In the genomic region with DNA sequence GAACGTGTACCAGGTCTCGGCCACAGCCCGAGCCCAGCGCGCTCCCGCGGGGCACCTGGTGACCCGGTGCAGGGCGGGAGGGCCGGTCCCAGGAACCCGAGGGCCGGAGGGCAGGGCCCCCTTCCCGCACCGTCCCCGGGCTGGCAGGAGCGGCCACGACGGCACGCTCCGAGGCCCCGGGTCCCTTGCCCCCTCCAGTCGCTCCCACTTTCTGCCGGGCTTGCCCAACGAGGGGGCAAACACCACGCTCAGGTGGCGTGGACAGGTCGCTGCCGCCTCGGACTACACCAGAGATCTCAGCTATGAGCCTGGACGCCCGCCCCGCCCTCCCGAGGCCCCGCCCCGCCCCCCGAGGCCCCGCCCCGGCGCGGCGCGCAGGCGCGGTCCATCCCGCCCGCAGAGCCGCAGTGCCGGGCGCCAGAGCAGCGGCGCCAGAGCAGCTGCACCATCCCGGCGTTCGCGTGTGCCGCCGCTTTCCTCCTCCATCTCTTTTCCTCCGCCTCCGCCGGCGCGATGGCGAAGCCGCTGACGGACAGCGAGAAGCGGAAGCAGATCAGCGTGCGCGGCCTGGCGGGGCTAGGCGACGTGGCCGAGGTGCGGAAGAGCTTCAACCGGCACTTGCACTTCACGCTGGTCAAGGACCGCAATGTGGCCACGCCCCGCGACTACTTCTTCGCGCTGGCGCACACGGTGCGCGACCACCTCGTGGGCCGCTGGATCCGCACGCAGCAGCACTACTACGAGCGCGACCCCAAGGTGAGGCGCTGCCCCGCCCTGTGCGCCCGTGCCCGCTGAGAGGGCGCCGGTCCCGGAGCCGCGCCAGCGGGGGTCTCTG, we compare ENCODE assay signal across 8 cellular contexts. TPM values are rescaled to one million over a fixed set of nuclear protein-coding genes. Genes with fewer than 3 reads are reported as not detected.
A peak's percentile ranks its signal among the peaks of the same experiment; 100 is the strongest.
DNase-seq lines count a peak whose midpoint lies in the region; ATAC-seq, FAIRE-seq and TF ChIP-seq lines count a peak whose summit lies in the region.

A gene (plus strand): TSS at position 420 of the 835 bp plus-strand sequence. CDS start 94 bp downstream, at position 514.

- H3K14ac ChIP-seq in H1 (ENCODE audit: insufficient read length) (no peak within 1 kb of the TSS), mesenchymal stem cell (ENCODE audit: low read length in 2 of 2) (peak within 1 kb of the TSS in 1 of 2 experiments; percentile 82)

- H4K20me1 ChIP-seq in H1 (replicated peaks in 1 of 2; ENCODE audit: control insufficient read depth in 1 of 2, insufficient read depth in 2 of 2, low read length in 2 of 2), result peaks cover 3 to 10% of the 10 kb centered on the region in 2 experiments

- WGBS in H1 (ENCODE audit: extremely low coverage in 1 of 2, insufficient coverage in 1 of 2, insufficient read length in 1 of 2, insufficient replicate concordance in 2 of 2, low coverage in 1 of 2, low lambda C conversion rate in 2 of 2, missing lambda C conversion rate in 1 of 2), 2 experiments, result 2% methylated on average over 51 of the region's 105 CpGs; no CpG with 5 or more reads in 1 of the 2 experiments
- under 1% methylated on average over 77 of the region's 105 CpGs for WGBS in mesenchymal stem cell

- H2BK5ac ChIP-seq in H1 (ENCODE audit: low read depth, low read length), result peak within 1 kb of the TSS; percentile 88; the same call in 1 of the 2 replicates
- H2BK5ac ChIP-seq in mesenchymal stem cell (ENCODE audit: low read depth, low read length, poor library complexity, severe bottlenecking), result peak within 1 kb of the TSS; percentile 94

- H3K36me3 ChIP-seq in H1 (ENCODE audit: control insufficient read depth in 2 of 4, insufficient read depth in 4 of 4, low read length in 3 of 4), result no peaks in the 10 kb centered on the region
- H3K36me3 ChIP-seq in mesenchymal stem cell (ENCODE audit: control insufficient read depth in 1 of 2, insufficient read depth in 2 of 2, low read depth in 1 of 2, low read length in 2 of 2), result peaks cover 0 to 9% of the 10 kb centered on the region in 2 experiments

- H3K4me1 ChIP-seq in H1 (replicated peaks in 1 of 4; ENCODE audit: control insufficient read depth in 3 of 4, insufficient read depth in 4 of 4, low read length in 3 of 4) (peaks cover 3 to 7% (median 4%) of the 10 kb centered on the region in 4 experiments; a peak in 6 of 7 replicates), mesenchymal stem cell (ENCODE audit: control insufficient read depth, insufficient read depth, low read depth, low read length) (peaks cover 27% of the 10 kb centered on the region)

- H3K4me2 ChIP-seq in H1 (ENCODE audit: insufficient read depth in 1 of 2, low read depth in 2 of 2, low read length in 2 of 2) (peak within 1 kb of the TSS; percentile 56 to 98), mesenchymal stem cell (ENCODE audit: low read length, poor library complexity, severe bottlenecking) (peak within 1 kb of the TSS; percentile 95)

- H3K4ac ChIP-seq in H1 (replicated peaks; ENCODE audit: insufficient read length, low read depth, low read length), result no peak within 1 kb of the TSS
- peak within 1 kb of the TSS; percentile 79 to 81 for H3K4ac ChIP-seq in mesenchymal stem cell (ENCODE audit: low read depth in 1 of 2, low read length in 2 of 2)

- DNase-seq in COLO829 (ENCODE audit: low spot score) (peak; percentile 96), HPDE6-E6E7 (ENCODE audit: extremely low spot score) (peak; percentile 91), NOMO-1 treated with dmso at 0.1 percent for 144 hours (lab: John Stamatoyannopoulos, UW; ENCODE audit: unreplicated experiment) (peak; percentile 83), H1 (ENCODE audit: low read depth in 1 of 2, low spot score in 2 of 2) (peak; percentile 41 to 87), mesenchymal stem cell (peak; percentile 85)
- peak; percentile 41 to 66 (median 55) for DNase-seq in activated CD8-positive, alpha-beta memory T cell treated with anti-CD3 and anti-CD28 coated beads for 48 hours (ENCODE audit: low read depth in 2 of 3, low spot score in 2 of 3)
- DNase-seq in stimulated activated CD8-positive, alpha-beta memory T cell treated with anti-CD3 and anti-CD28 coated beads, Interleukin-12 subunit alpha, Interleukin-12 subunit beta, amount 100 ng/mL, for 24 hours (ENCODE audit: extremely low read depth), result peak; percentile 38

- no peak for TF ChIP-seq RAD21 in H1 (IDR thresholded peaks at IDR 0.05 in 1 of 2, conservative IDR thresholded peaks at IDR 0.05 in 1 of 2; ENCODE audit: low read depth in 2 of 2, low read length in 2 of 2)

- POLR2A ChIA-PET in H1 (lab: Charles Lee; ENCODE audit: partially characterized antibody), result interaction anchor here (0.7 to 2.4 kb wide), 9 partner anchors 8 to 336 kb away, joined by 3 to 8 read pairs (median 3); a partner anchor contains a TSS

- H4K91ac ChIP-seq in H1 (replicated peaks; ENCODE audit: insufficient read length, low read length) (peak within 1 kb of the TSS; percentile 89), mesenchymal stem cell (ENCODE audit: low read length) (peak within 1 kb of the TSS; percentile 95)

- 0 out of 3 replicates have a peak, but pooled peaks of 1 of the 2 experiments have one; percentile 10 for TF ChIP-seq EP300 in H1 (IDR thresholded peaks at IDR 0.05; ENCODE audit: borderline replicate concordance in 1 of 2, low read depth in 2 of 2, low read length in 2 of 2)

- peak within 1 kb of the TSS; percentile 98 for H4K5ac ChIP-seq in H1 (ENCODE audit: insufficient read length, low read depth, low read length)

- H3K9ac ChIP-seq in H1 (replicated peaks in 1 of 4; ENCODE audit: extremely low read depth in 1 of 4, low read depth in 3 of 4, low read length in 3 of 4), result peak within 1 kb of the TSS; percentile 55 to 83 (median 69)
- H3K9ac ChIP-seq in mesenchymal stem cell (ENCODE audit: low read length), result peak within 1 kb of the TSS; percentile 90

- no peaks in the 10 kb centered on the region for H3K9me3 ChIP-seq in H1 (ENCODE audit: insufficient read depth in 2 of 2, low read depth in 1 of 2, low read length in 1 of 2)
- H3K9me3 ChIP-seq in mesenchymal stem cell (ENCODE audit: control insufficient read depth, low read length), result no peaks in the 10 kb centered on the region

- peak within 1 kb of the TSS; percentile 73 to 83 (median 77) for H3K4me3 ChIP-seq in H1 (ENCODE audit: extremely low read depth in 1 of 4, insufficient read depth in 2 of 4, low read depth in 3 of 4, low read length in 4 of 4)
- H3K4me3 ChIP-seq in mesenchymal stem cell (ENCODE audit: insufficient read depth in 1 of 2, low read depth in 1 of 2, low read length in 2 of 2), result peak within 1 kb of the TSS; percentile 85 to 90

- peaks cover 17 to 37% of the 10 kb centered on the region in 2 experiments for H3K79me2 ChIP-seq in H1 (ENCODE audit: control insufficient read depth in 1 of 2, insufficient read depth in 2 of 2, low read length in 2 of 2)

- H3K18ac ChIP-seq in H1 (ENCODE audit: extremely low read depth, low read length), result peak within 1 kb of the TSS; percentile 95
- peak within 1 kb of the TSS; percentile 91 to 96 for H3K18ac ChIP-seq in mesenchymal stem cell (ENCODE audit: low read depth in 1 of 2, low read length in 2 of 2)

- H3K27me3 ChIP-seq in H1 (replicated peaks in 1 of 4; ENCODE audit: control insufficient read depth in 3 of 4, extremely low read depth in 1 of 4, insufficient read depth in 3 of 4, low read length in 3 of 4) (peaks cover 0 to 8% (median 7%) of the 10 kb centered on the region in 4 experiments; a peak in 4 of 7 replicates), mesenchymal stem cell (ENCODE audit: control insufficient read depth in 1 of 2, insufficient read depth in 1 of 2, low read length in 2 of 2) (no peaks in the 10 kb centered on the region)

- H3K23ac ChIP-seq in H1 (ENCODE audit: insufficient read length) (no peak within 1 kb of the TSS), mesenchymal stem cell (ENCODE audit: low read length in 2 of 2) (peak within 1 kb of the TSS in 1 of 2 experiments; percentile 97)

- H2BK12ac ChIP-seq in H1 (ENCODE audit: low read depth, low read length) (peak within 1 kb of the TSS; percentile 11; the same call in 1 of the 2 replicates), mesenchymal stem cell (ENCODE audit: low read length in 2 of 2) (peak within 1 kb of the TSS; percentile 65 to 89)

- H2BK15ac ChIP-seq in H1 (ENCODE audit: low read length), result peak within 1 kb of the TSS; percentile 67; the same call in 1 of the 2 replicates
- H2BK15ac ChIP-seq in mesenchymal stem cell (ENCODE audit: low read depth, poor library complexity, severe bottlenecking), result peak within 1 kb of the TSS; percentile 93

- no peak within 1 kb of the TSS for H2BK120ac ChIP-seq in H1 (replicated peaks; ENCODE audit: low read depth, low read length)
- peak within 1 kb of the TSS; percentile 55 for H2BK120ac ChIP-seq in mesenchymal stem cell (ENCODE audit: low read depth, low read length)

- peak within 1 kb of the TSS; percentile 56; the same call in 1 of the 2 replicates for H3K27ac ChIP-seq in H1 (ENCODE audit: low read depth, low read length)
- H3K27ac ChIP-seq in mesenchymal stem cell (ENCODE audit: low read length, poor library complexity, severe bottlenecking), result peak within 1 kb of the TSS; percentile 72

- H3K79me1 ChIP-seq in H1 (ENCODE audit: low read depth, low read length) (no peaks in the 10 kb centered on the region; the same call in 1 of the 2 replicates), mesenchymal stem cell (replicated peaks; ENCODE audit: low read length, poor library complexity, severe bottlenecking) (peaks cover 6% of the 10 kb centered on the region)

- H2AK5ac ChIP-seq in H1 (ENCODE audit: low read depth, low read length) (no peak within 1 kb of the TSS), mesenchymal stem cell (ENCODE audit: low read length, severe bottlenecking) (no peak within 1 kb of the TSS)

- no peak for FAIRE-seq in H1 (lab: Jason Lieb, UNC)

- peak; percentile 63 for ATAC-seq in GM19467 (IDR thresholded peaks at IDR 0.05; ENCODE audit: unreplicated experiment)

- peaks cover 10% of the 10 kb centered on the region; the same call in 1 of the 2 replicates for H3K23me2 ChIP-seq in H1 (ENCODE audit: low read depth, low read length)

- H2AFZ ChIP-seq in H1 (ENCODE audit: low read length), result peak within 1 kb of the TSS; percentile 85; the same call in 1 of the 2 replicates
- H2AFZ ChIP-seq in mesenchymal stem cell (ENCODE audit: low read depth, low read length), result peak within 1 kb of the TSS; percentile 87

- no peak within 1 kb of the TSS for H2BK20ac ChIP-seq in H1 (ENCODE audit: low read length)

- no peak for TF ChIP-seq CTCF in H1 (IDR thresholded peaks at IDR 0.05; ENCODE audit: control extremely low read depth in 1 of 3, insufficient read depth in 1 of 3, low read depth in 1 of 3, low read length in 3 of 3)

- TF ChIP-seq POLR2A in H1 (IDR thresholded peaks at IDR 0.05; ENCODE audit: control extremely low read depth in 1 of 2, low read depth in 2 of 2, low read length in 2 of 2), result peak in 1 of 2 experiments; percentile 90; a peak in 2 of 3 replicates

- CTCF ChIA-PET in H1 (lab: Charles Lee; ENCODE audit: partially characterized antibody), result interaction anchor here (0.7 to 4.0 kb wide), 24 partner anchors 8 to 257 kb away, joined by 3 to 24 read pairs (median 4); a partner anchor contains a TSS

- peak within 1 kb of the TSS; percentile 77 for H3K56ac ChIP-seq in H1 (replicated peaks; ENCODE audit: insufficient read length, low read depth, low read length)

- peak within 1 kb of the TSS; percentile 97 for H4K8ac ChIP-seq in H1 (ENCODE audit: extremely low read depth, insufficient read depth, low read length)
- peak within 1 kb of the TSS; percentile 93 for H4K8ac ChIP-seq in mesenchymal stem cell (ENCODE audit: low read length)

RNA-seq across cellular contexts. Expression of the gene that starts here (rescaled TPM):
- total RNA-seq in H1 (2021; fragmentation: NEBNext Ultra II Directional; extraction: Animal tissue kit (Norgen Biotek cat#: 25700)), result 54.9 and 56.0 TPM in 2 replicates
- polyA plus RNA-seq in H1 (2011; rRNA removed), result 26.6 and 36.0 TPM in 2 replicates
- polyA plus RNA-seq in H1 (2011; cell fraction: cytosol; rRNA removed), result 30.5 TPM
- 104 TPM for polyA plus RNA-seq in H1 (2011; cell fraction: nucleus; rRNA removed)
- 29.4 to 49.2 TPM (median 45.5 TPM) in 4 replicates for polyA plus RNA-seq in H1 (2012, experiment 1 of 2)
- polyA plus RNA-seq in H1 (2012, experiment 2 of 2), result 47.3 TPM
- polyA plus RNA-seq in H1 (2013, experiment 1 of 2), result 25.1 TPM
- polyA plus RNA-seq in H1 (2013, experiment 2 of 2), result 22.9 TPM
- 29.7 and 33.8 TPM in 2 replicates for polyA minus RNA-seq in H1 (2011; rRNA and poly(A)+ RNA removed)
- 27.2 TPM for polyA minus RNA-seq in H1 (2011; cell fraction: cytosol; rRNA and poly(A)+ RNA removed)
- 27.2 TPM for polyA minus RNA-seq in H1 (2011; cell fraction: nucleus; rRNA and poly(A)+ RNA removed)
- 50.3 TPM for polyA plus RNA-seq in mesenchymal stem cell (2013, experiment 1 of 2)
- polyA plus RNA-seq in mesenchymal stem cell (2013, experiment 2 of 2), result 48.3 TPM

Comparison
In these comparisons a context has a peak if more than half of its experiments do, and no peak if none do; other contexts are left out.
1. Peak in every context shown above with its lines: DNase-seq, ATAC-seq, H3K4me3 ChIP-seq and H3K27ac ChIP-seq.
2. DNase-seq: peak in every context shown above with its lines; median percentile 96 in COLO829; 91 in HPDE6-E6E7; 85 in mesenchymal stem cell; 83 in NOMO-1 treated with dmso at 0.1 percent for 144 hours; 64 in H1; 55 in activated CD8-positive, alpha-beta memory T cell treated with anti-CD3 and anti-CD28 coated beads for 48 hours; 38 in stimulated activated CD8-positive, alpha-beta memory T cell treated with anti-CD3 and anti-CD28 coated beads, Interleukin-12 subunit alpha, Interleukin-12 subunit beta, amount 100 ng/mL, for 24 hours.